ENCODE assay signal across 11 cellular contexts in the genomic region with DNA sequence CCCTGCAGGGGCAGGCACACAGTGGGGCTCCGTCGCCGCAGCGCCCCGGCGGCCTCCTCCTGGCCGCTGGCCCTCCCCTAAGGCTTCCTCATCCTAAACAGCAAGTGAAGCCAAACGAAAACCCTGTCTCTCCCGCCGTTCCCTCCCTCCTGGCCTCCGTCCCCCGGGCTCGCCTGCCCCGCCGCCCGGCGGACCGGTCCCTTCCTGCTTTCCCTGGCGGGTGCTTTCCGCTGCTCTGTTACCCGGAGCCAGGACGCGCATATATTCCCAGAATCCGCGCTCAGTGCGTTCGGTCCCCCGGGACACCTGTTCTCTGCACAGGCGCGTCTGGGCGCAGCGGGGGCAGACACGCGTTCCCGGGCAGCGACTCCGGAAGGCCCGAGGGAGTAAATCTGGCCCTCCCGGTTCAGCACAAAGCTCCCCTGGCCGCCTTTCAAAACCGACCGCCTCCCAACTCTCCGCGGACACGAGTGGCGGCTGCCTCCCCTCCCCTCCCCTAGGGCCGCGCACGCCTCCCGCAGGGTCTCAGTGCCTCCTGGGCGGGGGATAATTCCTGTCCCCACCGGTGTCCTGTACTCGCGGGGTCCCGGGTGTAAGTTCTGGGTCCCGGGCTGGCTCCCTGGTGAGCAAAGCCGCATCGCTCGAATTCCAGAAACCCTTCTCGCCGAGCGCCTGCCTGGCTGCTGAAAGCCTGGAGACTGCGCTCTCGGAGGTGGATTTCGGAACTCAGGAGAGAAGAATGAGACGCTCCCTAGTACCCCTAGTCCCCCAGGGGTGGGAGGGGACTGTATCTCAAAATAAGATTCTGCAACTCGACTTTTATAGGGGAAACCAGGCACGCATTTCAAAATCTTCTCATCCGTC. TPM values are rescaled to one million over a fixed set of nuclear protein-coding genes. Genes with fewer than 3 reads are reported as not detected.
DNase-seq lines count a peak whose midpoint lies in the region; ATAC-seq and TF ChIP-seq lines count a peak whose summit lies in the region.
"Had no signal": no experiment of that assay in that cellular context is flagged by ENCODE, and none has a peak within 500 bp of the region (broad histone marks: within the 10 kb centered on the region; RNA-seq: fewer than 3 reads in every experiment).

No MANE protein-coding gene starts in this region.

- no peaks in the 10 kb centered on the region for H3K79me2 ChIP-seq in parathyroid adenoma

- peaks cover 8% of the 10 kb centered on the region for H3K4me1 Mint-ChIP-seq in Caco-2 (ENCODE audit: low read depth, unreplicated experiment)
- H3K4me1 Mint-ChIP-seq in CD8-positive, alpha-beta T cell (ENCODE audit: low read depth): no peaks in the 10 kb centered on the region
- H3K4me1 Mint-ChIP-seq in CD4-positive, alpha-beta memory T cell: no peaks in the 10 kb centered on the region

- H3K9ac ChIP-seq in parathyroid adenoma: no peak overlapping the region

- H3K9me3 ChIP-seq in Caco-2: no peaks in the 10 kb centered on the region
- no peaks in the 10 kb centered on the region for H3K9me3 ChIP-seq in Panc1 (ENCODE audit: control insufficient read depth, insufficient read depth, low read depth, low read length)
- no peaks in the 10 kb centered on the region for H3K9me3 ChIP-seq in left ventricle myocardium inferior (replicated peaks)
- H3K9me3 ChIP-seq in parathyroid adenoma (ENCODE audit: control insufficient read depth, low read length): no peaks in the 10 kb centered on the region
- no peaks in the 10 kb centered on the region for H3K9me3 ChIP-seq in CD8-positive, alpha-beta T cell (ENCODE audit: low read length)
- H3K9me3 ChIP-seq in CD4-positive, alpha-beta memory T cell (ENCODE audit: control insufficient read depth in 1 of 2, low read length in 2 of 2): no peaks in the 10 kb centered on the region
- H3K9me3 ChIP-seq: uterus had no signal

- peaks cover 18% of the 10 kb centered on the region for H3K27me3 Mint-ChIP-seq in Caco-2 (ENCODE audit: insufficient read depth, unreplicated experiment)
- peaks cover 37% of the 10 kb centered on the region for H3K27me3 Mint-ChIP-seq in CD8-positive, alpha-beta T cell (ENCODE audit: low read depth)
- H3K27me3 Mint-ChIP-seq in CD4-positive, alpha-beta memory T cell: peaks cover 30 to 36% of the 10 kb centered on the region in 2 donors

- peak; percentile 55 for ATAC-seq in Panc1
- no peak for ATAC-seq in CD8-positive, alpha-beta T cell

- intact Hi-C loops in Caco-2 (cut with micrococcal nuclease; ENCODE audit: unreplicated experiment) (no loop called here), Panc1 (cut with micrococcal nuclease; ENCODE audit: unreplicated experiment) (no loop called here), left ventricle myocardium inferior (cut with micrococcal nuclease) (no loop called here)
- intact Hi-C loops in CD8-positive, alpha-beta T cell (cut with DNase I, micrococcal nuclease): no loop called here
- intact Hi-C loops in CD4-positive, alpha-beta memory T cell (cut with micrococcal nuclease): no loop called here

- no peak for DNase-seq in Caco-2
- no peak for DNase-seq in Panc1 (ENCODE audit: low read depth, low spot score)
- no peak for DNase-seq in left ventricle myocardium inferior
- no peak for DNase-seq in activated CD8-positive, alpha-beta memory T cell treated with anti-CD3 and anti-CD28 coated beads for 24 hours
- DNase-seq in CD8-positive, alpha-beta T cell: no peak
- no peak for DNase-seq in activated gamma-delta T cell (lab: John Stamatoyannopoulos, UW)
- no peak for DNase-seq in CD4-positive, alpha-beta memory T cell
- DNase-seq: NK-92 treated with Interleukin-12 subunit alpha and Interleukin-12 subunit beta, amount 100 ng/mL, for 24 hours had no signal

- H3K4me1 ChIP-seq in Caco-2: no peaks in the 10 kb centered on the region
- H3K4me1 ChIP-seq in Panc1 (ENCODE audit: control insufficient read depth, insufficient read depth, low read length): no peaks in the 10 kb centered on the region
- peaks cover 17% of the 10 kb centered on the region for H3K4me1 ChIP-seq in left ventricle myocardium inferior
- H3K4me1 ChIP-seq in parathyroid adenoma: no peaks in the 10 kb centered on the region
- peaks cover 15% of the 10 kb centered on the region for H3K4me1 ChIP-seq in CD8-positive, alpha-beta T cell (ENCODE audit: insufficient read depth, low read length)
- peaks cover 5% of the 10 kb centered on the region for H3K4me1 ChIP-seq in CD4-positive, alpha-beta memory T cell (ENCODE audit: insufficient read depth, low read length)

- CTCF ChIA-PET in Caco-2 (lab: Charles Lee): interaction anchor here (1.5 kb wide), 1 partner anchor 17 kb away, joined by 4 read pairs; no protein-coding TSS in a partner anchor
- CTCF ChIA-PET in Panc1 (lab: Charles Lee): no interaction called here
- CTCF ChIA-PET in CD8-positive, alpha-beta T cell (lab: Charles Lee): interaction anchor here (1.7 kb wide), 1 partner anchor 75 kb away, joined by 7 read pairs; no protein-coding TSS in a partner anchor
- CTCF ChIA-PET in CD4-positive, alpha-beta memory T cell (lab: Charles Lee; ENCODE audit: partially characterized antibody): no interaction called here

- H2AFZ ChIP-seq in parathyroid adenoma: peak overlapping the region; percentile 66

- POLR2A ChIA-PET in Caco-2 (lab: Charles Lee) (no interaction called here), Panc1 (lab: Charles Lee) (no interaction called here)
- POLR2A ChIA-PET in CD8-positive, alpha-beta T cell (lab: Charles Lee): no interaction called here
- POLR2A ChIA-PET in CD4-positive, alpha-beta memory T cell (lab: Charles Lee; ENCODE audit: partially characterized antibody): no interaction called here

- TF ChIP-seq CTCF in Caco-2 (IDR thresholded peaks at IDR 0.05; ENCODE audit: insufficient read depth in 1 of 2, low read depth in 1 of 2, low read length in 1 of 2, severe bottlenecking in 1 of 2, unreplicated experiment in 1 of 2) (no peak), Panc1 (IDR thresholded peaks at IDR 0.05) (no peak), left ventricle myocardium inferior (IDR thresholded peaks at IDR 0.05; ENCODE audit: borderline replicate concordance) (no peak), parathyroid adenoma (IDR thresholded peaks at IDR 0.05) (no peak)
- TF ChIP-seq CTCF in CD8-positive, alpha-beta T cell (IDR thresholded peaks at IDR 0.05): no peak

- in situ Hi-C loops in Panc1 (cut with HindIII; ENCODE audit: low pct_unique_long_range_greater_than_20kb, low sequenced_read_pairs): no loop called here

- H3K27ac ChIP-seq in Panc1 (ENCODE audit: low read length): no peak overlapping the region
- no peak overlapping the region for H3K27ac ChIP-seq in left ventricle myocardium inferior (replicated peaks)
- no peak overlapping the region for H3K27ac ChIP-seq in parathyroid adenoma
- no peak overlapping the region for H3K27ac ChIP-seq in CD8-positive, alpha-beta T cell (ENCODE audit: low read depth, low read length)
- no peak overlapping the region for H3K27ac ChIP-seq in CD4-positive, alpha-beta memory T cell (ENCODE audit: low read depth, low read length)
- H3K27ac ChIP-seq: uterus had no signal

- peaks cover 9% of the 10 kb centered on the region for H3K9me3 Mint-ChIP-seq in Caco-2 (ENCODE audit: unreplicated experiment)
- H3K9me3 Mint-ChIP-seq in CD8-positive, alpha-beta T cell: no peaks in the 10 kb centered on the region
- no peaks in the 10 kb centered on the region for H3K9me3 Mint-ChIP-seq in CD4-positive, alpha-beta memory T cell
- H3K9me3 Mint-ChIP-seq: activated T-helper 2 cell treated with anti-CD3 and anti-CD28 coated beads, Interferon-gamma antibody, Interleukin-2, Interleukin-4, amounts not matched to agents 10 μg/mL and 5 μg/mL and 100 μg/mL, durations not matched to agents 14 hours and 24 hours and 36 hours had no signal

- H3K27me3 ChIP-seq in Caco-2 (replicated peaks; ENCODE audit: control insufficient read depth, insufficient read depth, low read length): no peaks in the 10 kb centered on the region
- peaks cover 2% of the 10 kb centered on the region; the same call in 1 of the 2 replicates for H3K27me3 ChIP-seq in Panc1 (ENCODE audit: control insufficient read depth, insufficient read depth, low read length)
- H3K27me3 ChIP-seq in left ventricle myocardium inferior (ENCODE audit: low read depth): peaks cover 77% of the 10 kb centered on the region
- H3K27me3 ChIP-seq in parathyroid adenoma (ENCODE audit: control insufficient read depth, insufficient read depth, low read length): no peaks in the 10 kb centered on the region
- H3K27me3 ChIP-seq in CD8-positive, alpha-beta T cell (ENCODE audit: insufficient read depth, low read length): peaks cover 14% of the 10 kb centered on the region
- H3K27me3 ChIP-seq in CD4-positive, alpha-beta memory T cell (ENCODE audit: insufficient read depth, low read length): peaks cover 32% of the 10 kb centered on the region

- BruUV-seq in Caco-2 (replicated peaks; lab: Mats Ljungman, UMichigan): no TSS peak
- BruUV-seq in Panc1 (replicated peaks; lab: Mats Ljungman, UMichigan): no TSS peak

- H3K4me3 ChIP-seq in Caco-2 (ENCODE audit: low read depth, low read length) (peak overlapping the region; percentile 28), Panc1 (ENCODE audit: low read depth in 2 of 2, low read length in 2 of 2) (no peak overlapping the region), left ventricle myocardium inferior (peak overlapping the region; percentile 65), parathyroid adenoma (ENCODE audit: low read depth, low read length) (peak overlapping the region; percentile 41)
- no peak overlapping the region for H3K4me3 ChIP-seq in CD8-positive, alpha-beta T cell (ENCODE audit: low read depth, low read length)
- H3K4me3 ChIP-seq in CD4-positive, alpha-beta memory T cell (ENCODE audit: low read length in 2 of 2): no peak overlapping the region

- H3K4me3 Mint-ChIP-seq in Caco-2 (ENCODE audit: unreplicated experiment): peak overlapping the region; percentile 70
- no peak overlapping the region for H3K4me3 Mint-ChIP-seq in CD8-positive, alpha-beta T cell
- no peak overlapping the region for H3K4me3 Mint-ChIP-seq in CD4-positive, alpha-beta memory T cell

- H3K36me3 Mint-ChIP-seq in Caco-2 (ENCODE audit: insufficient read depth, unreplicated experiment): no peaks in the 10 kb centered on the region
- no peaks in the 10 kb centered on the region for H3K36me3 Mint-ChIP-seq in CD8-positive, alpha-beta T cell
- no peaks in the 10 kb centered on the region for H3K36me3 Mint-ChIP-seq in CD4-positive, alpha-beta memory T cell

- H3K4me2 ChIP-seq in parathyroid adenoma (ENCODE audit: low read length): peak overlapping the region; percentile 56

- no peak overlapping the region for H3K27ac Mint-ChIP-seq in Caco-2 (ENCODE audit: unreplicated experiment)
- H3K27ac Mint-ChIP-seq in CD8-positive, alpha-beta T cell: no peak overlapping the region
- H3K27ac Mint-ChIP-seq in CD4-positive, alpha-beta memory T cell: no peak overlapping the region
- H3K27ac Mint-ChIP-seq: activated T-helper 2 cell treated with anti-CD3 and anti-CD28 coated beads, Interferon-gamma antibody, Interleukin-2, Interleukin-4, amounts not matched to agents 10 μg/mL and 5 μg/mL and 100 μg/mL, durations not matched to agents 14 hours and 24 hours and 36 hours had no signal

- no peaks in the 10 kb centered on the region for H3K36me3 ChIP-seq in Caco-2 (ENCODE audit: control insufficient read depth, insufficient read depth, low read length)
- H3K36me3 ChIP-seq in Panc1 (ENCODE audit: control insufficient read depth, insufficient read depth, low read length): no peaks in the 10 kb centered on the region
- no peaks in the 10 kb centered on the region for H3K36me3 ChIP-seq in left ventricle myocardium inferior
- no peaks in the 10 kb centered on the region for H3K36me3 ChIP-seq in parathyroid adenoma (ENCODE audit: control insufficient read depth, insufficient read depth, low read length)
- no peaks in the 10 kb centered on the region for H3K36me3 ChIP-seq in CD8-positive, alpha-beta T cell (ENCODE audit: insufficient read depth, low read length)
- H3K36me3 ChIP-seq in CD4-positive, alpha-beta memory T cell (ENCODE audit: insufficient read depth, low read length): no peaks in the 10 kb centered on the region
- H3K36me3 ChIP-seq: uterus had no signal

RNA-seq across cellular contexts. Expression of a gene that starts 21.4 kb away (rescaled TPM):
- total RNA-seq in Caco-2 (2022) (31.6 and 32.0 TPM in 2 replicates), Panc1 (2021; ENCODE audit: unreplicated experiment) (17.8 TPM), left ventricle myocardium inferior (11.7 TPM)
- polyA plus RNA-seq in Panc1 (2012; ENCODE audit: insufficient read length): 14.5 TPM
- total RNA-seq in CD8-positive, alpha-beta T cell: 1 to 10 TPM; 1.6 to 1.7 TPM
- 1 to 10 TPM; 3.0 to 3.8 TPM for total RNA-seq in CD4-positive, alpha-beta memory T cell
- under 1 TPM in 1 of 2 donors, not detected in 1; 0.16 TPM for polyA plus RNA-seq in CD4-positive, alpha-beta memory T cell

RNA-seq across cellular contexts. Expression of a gene that starts 42.8 kb away (rescaled TPM):
- 9.1 and 9.7 TPM in 2 replicates for total RNA-seq in Caco-2 (2022)
- total RNA-seq in Panc1 (2021; ENCODE audit: unreplicated experiment): 16.5 TPM
- polyA plus RNA-seq in Panc1 (2012; ENCODE audit: insufficient read length): 17.3 TPM
- total RNA-seq in left ventricle myocardium inferior: 5.7 TPM
- 1 to 10 TPM; 2.0 to 2.3 TPM for total RNA-seq in CD8-positive, alpha-beta T cell
- 10 to 100 TPM; 11.6 to 12.3 TPM for total RNA-seq in CD4-positive, alpha-beta memory T cell
- polyA plus RNA-seq in CD4-positive, alpha-beta memory T cell: 1 to 10 TPM; 2.0 to 2.1 TPM

RNA-seq across cellular contexts. Expression of a gene that starts 48.1 kb away (rescaled TPM):
- total RNA-seq in Caco-2 (2022) (110 and 111 TPM in 2 replicates), Panc1 (2021; ENCODE audit: unreplicated experiment) (175 TPM), left ventricle myocardium inferior (144 TPM)
- 296 TPM for polyA plus RNA-seq in Panc1 (2012; ENCODE audit: insufficient read length)
- total RNA-seq in CD8-positive, alpha-beta T cell: 10 to 100 TPM; 65.7 to 67.7 TPM
- 10 to 100 TPM; 88.7 to 90.5 TPM for total RNA-seq in CD4-positive, alpha-beta memory T cell
- polyA plus RNA-seq in CD4-positive, alpha-beta memory T cell: 10 to 100 TPM in 1 of 2 donors, 1 to 10 TPM in 1; 5.3 to 23.5 TPM

Comparison
In these comparisons a context has a peak if more than half of its experiments do, and no peak if none do; other contexts are left out.
1. H3K4me3 ChIP-seq: peak in Caco-2 (single experiment), left ventricle myocardium inferior (single experiment) and parathyroid adenoma (single experiment); none in Panc1 (0 of 2), CD8-positive, alpha-beta T cell (single experiment) and CD4-positive, alpha-beta memory T cell (0 of 2).
2. CTCF ChIA-PET loops: an anchor here in Caco-2 (1.5 kb wide) and CD8-positive, alpha-beta T cell (1.7 kb wide); none called in Panc1 and CD4-positive, alpha-beta memory T cell.